13 cellular contexts compared by ENCODE assay signal in genomic region chr19:13001502-13002388, GRCh38. TPM values are rescaled to one million over a fixed set of nuclear protein-coding genes. Genes with fewer than 3 reads are reported as not detected.
DNase-seq lines count a peak whose midpoint lies in the region; ATAC-seq and TF ChIP-seq lines count a peak whose summit lies in the region.
"Had no signal": no experiment of that assay in that cellular context is flagged by ENCODE, and none has a peak within 500 bp of the region (broad histone marks: within the 10 kb centered on the region; RNA-seq: fewer than 3 reads in every experiment).

No MANE protein-coding gene starts in this region.

- H3K27ac ChIP-seq in C4-2B (peak overlapping the region; percentile 100), layer of hippocampus (ENCODE audit: low read depth, low read length) (peak overlapping the region; percentile 97), gastrocnemius medialis (peak overlapping the region; percentile 97 to 100 (median 99))

- peak; percentile 37 to 56 for DNase-seq in cerebellar nuclear complex (lab: John Stamatoyannopoulos, UW)
- DNase-seq in gastrocnemius medialis: peak; percentile 69 to 89
- no peak for DNase-seq in foreskin melanocyte
- no peak for DNase-seq in NOMO-1 treated with DMSO at 0.1 percent for 48 hours (lab: John Stamatoyannopoulos, UW; ENCODE audit: unreplicated experiment)
- DNase-seq in NCI-H2227 (lab: John Stamatoyannopoulos, UW; ENCODE audit: unreplicated experiment): no peak
- DNase-seq: activated CD4-positive, alpha-beta memory T cell treated with anti-CD3 and anti-CD28 coated beads, Interleukin-2, amount 10 ng/mL, durations not matched to agents 7 days and 5 days; CD4-positive, CD25-positive, alpha-beta regulatory T cell; NCI-H1436; SHP77 treated with DMSO at 0.1 percent for 48 hours had no signal

- in situ Hi-C loops in gastrocnemius medialis (cut with MboI; ENCODE audit: low sequenced_read_pairs in 4 of 4): no loop called here

- no peak for TF ChIP-seq CTCF in C4-2B (conservative IDR thresholded peaks at IDR 0.05)
- no peak for TF ChIP-seq CTCF in gastrocnemius medialis (IDR thresholded peaks at IDR 0.05 in 4 of 5, conservative IDR thresholded peaks at IDR 0.05 in 1 of 5)

- intact Hi-C loops in gastrocnemius medialis (cut with DNase I; ENCODE audit: low total_unique reads): loop anchor here (2.0 to 5.0 kb wide), 2 partner anchors 29 to 61 kb away; no protein-coding TSS in a partner anchor

- peak overlapping the region; percentile 55 to 66 (median 61) for H3K4me3 ChIP-seq in gastrocnemius medialis

- no peaks in the 10 kb centered on the region for H3K27me3 ChIP-seq in layer of hippocampus (ENCODE audit: control insufficient read depth, insufficient read depth, low read length)
- no peaks in the 10 kb centered on the region for H3K27me3 ChIP-seq in gastrocnemius medialis

- ATAC-seq in gastrocnemius medialis (peak; percentile 57 to 63), HG03565 (IDR thresholded peaks at IDR 0.05; ENCODE audit: unreplicated experiment) (no peak)
- ATAC-seq: stimulated activated effector memory CD8-positive, alpha-beta T cell treated with anti-CD3 and anti-CD28 coated beads, Interleukin-12 subunit alpha, Interleukin-12 subunit beta, amount 100 ng/mL, for 72 hours had no signal

- H3K4me1 ChIP-seq in gastrocnemius medialis: peaks cover 86 to 92% of the 10 kb centered on the region in 2 donors

- peak; percentile 71 to 74 for TF ChIP-seq POLR2A in gastrocnemius medialis (IDR thresholded peaks at IDR 0.05)

- H3K36me3 ChIP-seq in gastrocnemius medialis: no peaks in the 10 kb centered on the region

- H3K9me3 ChIP-seq in gastrocnemius medialis: no peaks in the 10 kb centered on the region

RNA-seq across cellular contexts. Expression of gene NFIX, which starts 6.5 kb away (rescaled TPM):
- total RNA-seq in gastrocnemius medialis: 100 to 1,000 TPM in 2 of 4 donors, 10 to 100 TPM in 2; 31.9 to 128 (median 105) TPM

RNA-seq across cellular contexts. Expression of gene DAND5, which starts 32.4 kb away (rescaled TPM):
- not detected for total RNA-seq in gastrocnemius medialis
- total RNA-seq: CD4-positive, CD25-positive, alpha-beta regulatory T cell had no signal

RNA-seq across cellular contexts. Expression of gene GADD45GIP1, which starts 44.7 kb away (rescaled TPM):
- total RNA-seq in gastrocnemius medialis: 10 to 100 TPM; 50.7 to 71.0 (median 61.4) TPM

RNA-seq across cellular contexts. Expression of gene RAD23A, which starts 56.1 kb away (rescaled TPM):
- total RNA-seq in gastrocnemius medialis: 100 to 1,000 TPM; 618 to 949 (median 780) TPM

Comparison
In these comparisons a context has a peak if more than half of its experiments do, and no peak if none do; other contexts are left out.
1. DNase-seq: peak in cerebellar nuclear complex (2 of 2) and gastrocnemius medialis (2 of 2); none in foreskin melanocyte (single experiment), NOMO-1 treated with DMSO at 0.1 percent for 48 hours (single experiment) and NCI-H2227 (single experiment).
2. Peak in every context shown above with its lines, with median percentiles within 50 percentile points of each other: H3K27ac ChIP-seq.